8 cellular contexts compared by ENCODE assay signal in the genomic region with DNA sequence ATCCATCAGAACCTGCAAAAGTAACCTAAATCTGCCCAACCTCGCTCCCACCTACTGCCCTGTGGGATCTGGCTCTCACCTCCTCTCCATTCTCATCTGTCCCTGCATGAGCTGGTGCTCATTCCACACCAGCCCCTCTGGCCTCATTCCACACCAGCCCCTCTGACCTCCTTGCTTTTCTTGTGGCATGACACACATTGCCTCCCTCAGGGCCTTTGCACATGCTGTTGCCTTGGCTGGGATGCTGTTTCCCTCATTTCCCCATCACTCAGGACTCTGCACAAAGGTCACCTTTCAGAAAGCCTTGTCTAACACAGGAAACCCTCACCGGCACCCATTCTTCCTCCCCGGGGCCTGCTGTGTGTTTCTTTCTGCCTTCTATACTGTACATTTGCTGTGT.
"Had no signal": no experiment of that assay in that cellular context is flagged by ENCODE, and none has a peak within 500 bp of the region (broad histone marks: within the 10 kb centered on the region; RNA-seq: fewer than 3 reads in every experiment).

No MANE protein-coding gene starts in this region.

- H3K27ac ChIP-seq: GM23248 had no signal

- DNase-seq: GM23248, GOT3, H7, IMR-90, KBM-7 had no signal

- H3K9me3 ChIP-seq: HAP-1 had no signal

- H3K36me3 ChIP-seq: HAP-1 had no signal

- H3K4me1 ChIP-seq: HAP-1 had no signal

- FAIRE-seq: HTR-8/SVneo had no signal

- H3K4me3 ChIP-seq: GM23248, HAP-1 had no signal

- H3K9ac ChIP-seq: GM23248 had no signal

- H2AFZ ChIP-seq: GM23248 had no signal

- ATAC-seq: HCT116 had no signal
